Comparison of ENCODE assay signal across 1 cellular context in genomic region chr20:63744574-63745423, GRCh38.
A peak's percentile ranks its signal among the peaks of the same experiment; 100 is the strongest.
TF ChIP-seq lines count a peak whose summit lies in the region.

No MANE protein-coding gene starts in this region.

TF ChIP-seq in HepG2, 621 proteins besides CTCF, POLR2A, EP300 and RAD21 (continued from another document and continues in another):
- no peak for TF ChIP-seq TFAP4 (IDR thresholded peaks at IDR 0.05; ENCODE audit: borderline replicate concordance, low read depth)
- TF ChIP-seq AKNA (CRISPR knock-in tag; IDR thresholded peaks at IDR 0.05; ENCODE audit: borderline replicate concordance) = no peak
- peak; percentile 43; the same call in 1 of the 2 replicates for TF ChIP-seq DPF2 (CRISPR knock-in tag; IDR thresholded peaks at IDR 0.05; ENCODE audit: borderline replicate concordance, low read depth)
- peak; percentile 73 for TF ChIP-seq TMF1 (CRISPR knock-in tag; IDR thresholded peaks at IDR 0.05; ENCODE audit: low read depth)
- peak; percentile 9 for TF ChIP-seq RXRA (CRISPR knock-in tag; IDR thresholded peaks at IDR 0.05)
- TF ChIP-seq STAT5B (CRISPR knock-in tag; IDR thresholded peaks at IDR 0.05) = no peak
- TF ChIP-seq, protein P1, sequence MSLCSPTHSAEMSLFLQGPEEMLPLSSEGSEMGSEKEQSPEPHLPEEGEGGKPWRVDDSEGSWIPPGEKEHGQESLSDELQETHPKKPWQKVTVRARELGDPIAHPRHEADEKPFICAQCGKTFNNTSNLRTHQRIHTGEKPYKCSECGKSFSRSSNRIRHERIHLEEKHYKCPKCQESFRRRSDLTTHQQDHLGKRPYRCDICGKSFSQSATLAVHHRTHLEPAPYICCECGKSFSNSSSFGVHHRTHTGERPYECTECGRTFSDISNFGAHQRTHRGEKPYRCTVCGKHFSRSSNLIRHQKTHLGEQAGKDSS (CRISPR knock-in tag; IDR thresholded peaks at IDR 0.05; ENCODE audit: borderline replicate concordance, low read depth) = peak; percentile 45; the same call in 1 of the 2 replicates
- TF ChIP-seq, protein P2, sequence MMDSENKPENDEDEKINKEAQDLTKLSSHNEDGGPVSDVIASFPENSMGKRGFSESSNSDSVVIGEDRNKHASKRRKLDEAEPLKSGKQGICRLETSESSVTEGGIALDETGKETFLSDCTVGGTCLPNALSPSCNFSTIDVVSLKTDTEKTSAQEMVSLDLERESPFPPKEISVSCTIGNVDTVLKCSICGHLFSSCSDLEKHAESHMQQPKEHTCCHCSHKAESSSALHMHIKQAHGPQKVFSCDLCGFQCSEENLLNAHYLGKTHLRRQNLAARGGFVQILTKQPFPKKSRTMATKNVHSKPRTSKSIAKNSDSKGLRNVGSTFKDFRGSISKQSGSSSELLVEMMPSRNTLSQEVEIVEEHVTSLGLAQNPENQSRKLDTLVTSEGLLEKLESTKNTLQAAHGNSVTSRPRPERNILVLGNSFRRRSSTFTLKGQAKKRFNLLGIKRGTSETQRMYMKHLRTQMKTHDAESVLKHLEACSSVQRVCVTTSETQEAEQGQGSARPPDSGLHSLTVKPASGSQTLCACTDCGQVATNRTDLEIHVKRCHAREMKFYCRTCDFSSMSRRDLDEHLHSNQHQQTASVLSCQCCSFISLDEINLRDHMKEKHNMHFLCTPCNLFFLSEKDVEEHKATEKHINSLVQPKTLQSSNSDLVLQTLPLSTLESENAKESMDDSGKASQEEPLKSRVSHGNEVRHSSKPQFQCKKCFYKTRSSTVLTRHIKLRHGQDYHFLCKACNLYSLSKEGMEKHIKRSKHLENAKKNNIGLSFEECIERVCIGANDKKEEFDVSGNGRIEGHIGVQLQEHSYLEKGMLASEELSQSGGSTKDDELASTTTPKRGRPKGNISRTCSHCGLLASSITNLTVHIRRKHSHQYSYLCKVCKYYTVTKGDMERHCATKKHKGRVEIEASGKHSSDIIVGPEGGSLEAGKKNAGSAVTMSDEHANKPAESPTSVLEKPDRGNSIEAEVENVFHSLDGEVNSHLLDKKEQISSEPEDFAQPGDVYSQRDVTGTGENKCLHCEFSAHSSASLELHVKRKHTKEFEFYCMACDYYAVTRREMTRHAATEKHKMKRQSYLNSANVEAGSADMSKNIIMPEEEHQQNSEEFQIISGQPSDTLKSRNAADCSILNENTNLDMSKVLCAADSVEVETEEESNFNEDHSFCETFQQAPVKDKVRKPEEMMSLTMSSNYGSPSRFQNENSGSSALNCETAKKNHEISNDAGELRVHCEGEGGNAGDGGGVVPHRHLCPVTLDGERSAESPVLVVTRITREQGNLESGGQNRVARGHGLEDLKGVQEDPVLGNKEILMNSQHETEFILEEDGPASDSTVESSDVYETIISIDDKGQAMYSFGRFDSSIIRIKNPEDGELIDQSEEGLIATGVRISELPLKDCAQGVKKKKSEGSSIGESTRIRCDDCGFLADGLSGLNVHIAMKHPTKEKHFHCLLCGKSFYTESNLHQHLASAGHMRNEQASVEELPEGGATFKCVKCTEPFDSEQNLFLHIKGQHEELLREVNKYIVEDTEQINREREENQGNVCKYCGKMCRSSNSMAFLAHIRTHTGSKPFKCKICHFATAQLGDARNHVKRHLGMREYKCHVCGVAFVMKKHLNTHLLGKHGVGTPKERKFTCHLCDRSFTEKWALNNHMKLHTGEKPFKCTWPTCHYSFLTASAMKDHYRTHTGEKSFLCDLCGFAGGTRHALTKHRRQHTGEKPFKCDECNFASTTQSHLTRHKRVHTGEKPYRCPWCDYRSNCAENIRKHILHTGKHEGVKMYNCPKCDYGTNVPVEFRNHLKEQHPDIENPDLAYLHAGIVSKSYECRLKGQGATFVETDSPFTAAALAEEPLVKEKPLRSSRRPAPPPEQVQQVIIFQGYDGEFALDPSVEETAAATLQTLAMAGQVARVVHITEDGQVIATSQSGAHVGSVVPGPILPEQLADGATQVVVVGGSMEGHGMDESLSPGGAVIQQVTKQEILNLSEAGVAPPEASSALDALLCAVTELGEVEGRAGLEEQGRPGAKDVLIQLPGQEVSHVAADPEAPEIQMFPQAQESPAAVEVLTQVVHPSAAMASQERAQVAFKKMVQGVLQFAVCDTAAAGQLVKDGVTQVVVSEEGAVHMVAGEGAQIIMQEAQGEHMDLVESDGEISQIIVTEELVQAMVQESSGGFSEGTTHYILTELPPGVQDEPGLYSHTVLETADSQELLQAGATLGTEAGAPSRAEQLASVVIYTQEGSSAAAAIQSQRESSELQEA (CRISPR knock-in tag; IDR thresholded peaks at IDR 0.05; ENCODE audit: not compliant biosample characterization) = peak; percentile 75
- TF ChIP-seq ZNF264 (CRISPR knock-in tag; IDR thresholded peaks at IDR 0.05) = 0 out of 2 replicates have a peak, but pooled peaks have one; percentile 7
- TF ChIP-seq ZNF33A (CRISPR knock-in tag; IDR thresholded peaks at IDR 0.05; ENCODE audit: borderline replicate concordance) = no peak
- TF ChIP-seq HMG20A (CRISPR knock-in tag; IDR thresholded peaks at IDR 0.05; ENCODE audit: borderline replicate concordance) = no peak
- peak; percentile 63 for TF ChIP-seq HNRNPL (IDR thresholded peaks at IDR 0.05; ENCODE audit: low read depth, low read length)
- TF ChIP-seq MAF1 (CRISPR knock-in tag; IDR thresholded peaks at IDR 0.05; ENCODE audit: borderline replicate concordance) = no peak
- no peak for TF ChIP-seq EZH2 (conservative IDR thresholded peaks at IDR 0.05; ENCODE audit: low read depth, low read length)
- 0 out of 2 replicates have a peak, but pooled peaks have one; percentile 41 for TF ChIP-seq ZNF430 (CRISPR knock-in tag; IDR thresholded peaks at IDR 0.05)
- no peak for TF ChIP-seq SRSF1 (optimal IDR thresholded peaks at IDR 0.05; ENCODE audit: low read depth, low read length)
- TF ChIP-seq ZFP36L1 (CRISPR knock-in tag; IDR thresholded peaks at IDR 0.05) = 0 out of 2 replicates have a peak, but pooled peaks have one; percentile 21
- TF ChIP-seq ZNF343 (CRISPR knock-in tag; IDR thresholded peaks at IDR 0.05) = peak; percentile 37; the same call in 1 of the 2 replicates
- peak; percentile 57; the same call in 1 of the 2 replicates for TF ChIP-seq GTF3A (CRISPR knock-in tag; conservative IDR thresholded peaks at IDR 0.05)
- no peak for TF ChIP-seq NONO (IDR thresholded peaks at IDR 0.05)
- TF ChIP-seq NONO (CRISPR knock-in tag; conservative IDR thresholded peaks at IDR 0.05) = peak; percentile 59; the same call in 1 of the 2 replicates
- TF ChIP-seq AHR (CRISPR knock-in tag; IDR thresholded peaks at IDR 0.05) = peak; percentile 78; the same call in 1 of the 2 replicates
- TF ChIP-seq ZBTB3 (CRISPR knock-in tag; IDR thresholded peaks at IDR 0.05; ENCODE audit: borderline replicate concordance, low read depth) = peak; percentile 73; the same call in 1 of the 2 replicates
- no peak for TF ChIP-seq MTERF4 (CRISPR knock-in tag; IDR thresholded peaks at IDR 0.05)
- TF ChIP-seq TGIF2 (CRISPR knock-in tag; IDR thresholded peaks at IDR 0.05) = no peak
- peak; percentile 52; the same call in 1 of the 2 replicates for TF ChIP-seq MYC (CRISPR knock-in tag; IDR thresholded peaks at IDR 0.05; ENCODE audit: borderline replicate concordance)
- TF ChIP-seq, protein P3, sequence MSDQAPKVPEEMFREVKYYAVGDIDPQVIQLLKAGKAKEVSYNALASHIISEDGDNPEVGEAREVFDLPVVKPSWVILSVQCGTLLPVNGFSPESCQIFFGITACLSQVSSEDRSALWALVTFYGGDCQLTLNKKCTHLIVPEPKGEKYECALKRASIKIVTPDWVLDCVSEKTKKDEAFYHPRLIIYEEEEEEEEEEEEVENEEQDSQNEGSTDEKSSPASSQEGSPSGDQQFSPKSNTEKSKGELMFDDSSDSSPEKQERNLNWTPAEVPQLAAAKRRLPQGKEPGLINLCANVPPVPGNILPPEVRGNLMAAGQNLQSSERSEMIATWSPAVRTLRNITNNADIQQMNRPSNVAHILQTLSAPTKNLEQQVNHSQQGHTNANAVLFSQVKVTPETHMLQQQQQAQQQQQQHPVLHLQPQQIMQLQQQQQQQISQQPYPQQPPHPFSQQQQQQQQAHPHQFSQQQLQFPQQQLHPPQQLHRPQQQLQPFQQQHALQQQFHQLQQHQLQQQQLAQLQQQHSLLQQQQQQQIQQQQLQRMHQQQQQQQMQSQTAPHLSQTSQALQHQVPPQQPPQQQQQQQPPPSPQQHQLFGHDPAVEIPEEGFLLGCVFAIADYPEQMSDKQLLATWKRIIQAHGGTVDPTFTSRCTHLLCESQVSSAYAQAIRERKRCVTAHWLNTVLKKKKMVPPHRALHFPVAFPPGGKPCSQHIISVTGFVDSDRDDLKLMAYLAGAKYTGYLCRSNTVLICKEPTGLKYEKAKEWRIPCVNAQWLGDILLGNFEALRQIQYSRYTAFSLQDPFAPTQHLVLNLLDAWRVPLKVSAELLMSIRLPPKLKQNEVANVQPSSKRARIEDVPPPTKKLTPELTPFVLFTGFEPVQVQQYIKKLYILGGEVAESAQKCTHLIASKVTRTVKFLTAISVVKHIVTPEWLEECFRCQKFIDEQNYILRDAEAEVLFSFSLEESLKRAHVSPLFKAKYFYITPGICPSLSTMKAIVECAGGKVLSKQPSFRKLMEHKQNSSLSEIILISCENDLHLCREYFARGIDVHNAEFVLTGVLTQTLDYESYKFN (CRISPR knock-in tag; conservative IDR thresholded peaks at IDR 0.05) = peak; percentile 57; the same call in 1 of the 2 replicates
